In the genomic region with DNA sequence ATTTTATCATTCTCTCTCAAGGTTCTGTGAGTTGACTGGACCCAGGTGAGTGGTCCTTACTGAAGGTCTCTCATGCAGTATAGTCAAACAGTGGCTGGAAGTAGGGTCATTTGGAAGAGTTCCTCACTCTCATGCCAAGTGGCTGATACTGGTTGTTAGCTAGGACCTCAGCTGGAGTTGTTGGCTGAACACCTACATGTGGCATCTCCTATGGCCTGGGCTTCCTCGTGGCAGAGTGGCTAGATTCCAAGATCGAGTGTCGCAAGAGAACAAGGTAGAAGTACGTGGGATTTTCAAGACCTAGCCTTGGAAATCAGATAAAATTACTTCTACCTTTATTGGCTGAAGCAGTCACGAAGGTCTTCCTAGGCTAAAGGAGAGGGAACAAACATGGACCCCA, we compare ENCODE assay signal across 20 cellular contexts. TPM values are rescaled to one million over a fixed set of nuclear protein-coding genes. Genes with fewer than 3 reads are reported as not detected.
DNase-seq lines count a peak whose midpoint lies in the region; ATAC-seq and TF ChIP-seq lines count a peak whose summit lies in the region.
"Had no signal": no experiment of that assay in that cellular context is flagged by ENCODE, and none has a peak within 500 bp of the region (broad histone marks: within the 10 kb centered on the region; RNA-seq: fewer than 3 reads in every experiment).

No MANE protein-coding gene starts in this region.

- no peak overlapping the region for H3K27ac ChIP-seq in CD4-positive, alpha-beta T cell (ENCODE audit: low read depth, low read length)
- peak overlapping the region in 44 of 59 donors; percentile 4 to 100 (median 98) for H3K27ac ChIP-seq in dorsolateral prefrontal cortex
- H3K27ac ChIP-seq: GM23248, HL-60, KMS-11, Peyer's patch had no signal

- no peaks in the 10 kb centered on the region for H3K9me3 ChIP-seq in CD4-positive, alpha-beta T cell (ENCODE audit: control insufficient read depth, low read length)
- H3K9me3 ChIP-seq: HAP-1, Peyer's patch had no signal

- H3K4me3 Mint-ChIP-seq in activated CD8-positive, alpha-beta memory T cell treated with anti-CD3 and anti-CD28 coated beads, Interleukin-2, amount 10 ng/mL, durations not matched to agents 7 days and 5 days: no peak overlapping the region
- H3K4me3 Mint-ChIP-seq in CD4-positive, alpha-beta T cell: no peak overlapping the region
- no peak overlapping the region for H3K4me3 Mint-ChIP-seq in naive thymus-derived CD8-positive, alpha-beta T cell
- H3K4me3 Mint-ChIP-seq in natural killer cell treated with Interleukin-12 subunit alpha and Interleukin-12 subunit beta and Interleukin-15 and Interleukin-18, amount 100 ng/mL, for 72 hours: no peak overlapping the region

- TF ChIP-seq CTCF in CD4-positive, alpha-beta T cell (IDR thresholded peaks at IDR 0.05): no peak
- no peak for TF ChIP-seq CTCF in dorsolateral prefrontal cortex (IDR thresholded peaks at IDR 0.05 in 54 of 56, conservative IDR thresholded peaks at IDR 0.05 in 2 of 56; ENCODE audit: low read depth in 1 of 56, partially characterized antibody in 56 of 56)

- POLR2A ChIA-PET in CD4-positive, alpha-beta T cell (lab: Charles Lee): no interaction called here
- POLR2A ChIA-PET in naive thymus-derived CD8-positive, alpha-beta T cell (lab: Charles Lee): no interaction called here

- H3K36me3 Mint-ChIP-seq in activated CD8-positive, alpha-beta memory T cell treated with anti-CD3 and anti-CD28 coated beads, Interleukin-2, amount 10 ng/mL, durations not matched to agents 7 days and 5 days: peaks cover 19% of the 10 kb centered on the region
- H3K36me3 Mint-ChIP-seq in CD4-positive, alpha-beta T cell (ENCODE audit: low read depth): peaks cover 42% of the 10 kb centered on the region
- peaks cover 0 to 43% (median 14%) of the 10 kb centered on the region in 3 donors for H3K36me3 Mint-ChIP-seq in naive thymus-derived CD8-positive, alpha-beta T cell
- H3K36me3 Mint-ChIP-seq in natural killer cell treated with Interleukin-12 subunit alpha and Interleukin-12 subunit beta and Interleukin-15 and Interleukin-18, amount 100 ng/mL, for 72 hours: no peaks in the 10 kb centered on the region

- intact Hi-C loops in CD4-positive, alpha-beta T cell (cut with DNase I, micrococcal nuclease): loop anchor here (10.0 kb wide), 2 partner anchors 104 to 246 kb away; partner anchors contain the start of genes ALAD (in 1 of the 2) and ZFP37 (in 1 of the 2)
- intact Hi-C loops in dorsolateral prefrontal cortex (cut with DNase I): loop anchor here in 1 of 2 donors (10.0 kb wide), 1 partner anchor 116 kb away; the partner anchor contains the start of genes CDC26 and PRPF4

- peak; percentile 7 for DNase-seq in activated CD8-positive, alpha-beta memory T cell treated with anti-CD3 and anti-CD28 coated beads, Interleukin-2, amount 50 U/mL, for 48 hours
- DNase-seq in activated CD8-positive, alpha-beta memory T cell treated with anti-CD3 and anti-CD28 coated beads, Interleukin-2, amount 10 ng/mL, durations not matched to agents 7 days and 5 days: no peak
- no peak for DNase-seq in CD4-positive, alpha-beta T cell
- DNase-seq in dorsolateral prefrontal cortex: no peak
- no peak for DNase-seq in naive thymus-derived CD8-positive, alpha-beta T cell
- no peak for DNase-seq in natural killer cell treated with Interleukin-12 subunit alpha and Interleukin-12 subunit beta and Interleukin-15 and Interleukin-18, amount 100 ng/mL, for 72 hours (ENCODE audit: low spot score)
- no peak for DNase-seq in stimulated activated naive CD8-positive, alpha-beta T cell treated with anti-CD3 and anti-CD28 coated beads, Interleukin-15, Interleukin-2, amounts not matched to agents 100 U/mL and 50 U/mL, for 24 hours
- DNase-seq in stimulated activated CD4-positive, alpha-beta T cell treated with anti-CD3 and anti-CD28 coated beads, Interleukin-2, amount 100 ng/mL, for 48 hours: no peak
- DNase-seq: AML-193, C1 segment of cervical spinal cord, GM23248, NCI-H1105 treated with DMSO at 0.1 percent for 48 hours, NCI-H2081, NCI-H2171 treated with DMSO at 0.1 percent for 48 hours, NCI-H524 treated with DMSO at 0.1 percent for 48 hours, NCI-H82, Peyer's patch had no signal

- no peak overlapping the region for H3K27ac Mint-ChIP-seq in activated CD8-positive, alpha-beta memory T cell treated with anti-CD3 and anti-CD28 coated beads, Interleukin-2, amount 10 ng/mL, durations not matched to agents 7 days and 5 days
- H3K27ac Mint-ChIP-seq in CD4-positive, alpha-beta T cell: peak overlapping the region; percentile 22
- peak overlapping the region in 6 of 10 donors; percentile 9 to 85 (median 32) for H3K27ac Mint-ChIP-seq in naive thymus-derived CD8-positive, alpha-beta T cell
- no peak overlapping the region for H3K27ac Mint-ChIP-seq in natural killer cell treated with Interleukin-12 subunit alpha and Interleukin-12 subunit beta and Interleukin-15 and Interleukin-18, amount 100 ng/mL, for 72 hours

- no peaks in the 10 kb centered on the region for H3K27me3 ChIP-seq in CD4-positive, alpha-beta T cell (ENCODE audit: control insufficient read depth, insufficient read depth, low read length)
- H3K27me3 ChIP-seq in dorsolateral prefrontal cortex: no peaks in the 10 kb centered on the region
- H3K27me3 ChIP-seq: Peyer's patch had no signal

- peaks cover 23% of the 10 kb centered on the region for H3K4me1 Mint-ChIP-seq in activated CD8-positive, alpha-beta memory T cell treated with anti-CD3 and anti-CD28 coated beads, Interleukin-2, amount 10 ng/mL, durations not matched to agents 7 days and 5 days
- peaks cover 40% of the 10 kb centered on the region for H3K4me1 Mint-ChIP-seq in CD4-positive, alpha-beta T cell (ENCODE audit: low read depth)
- H3K4me1 Mint-ChIP-seq in naive thymus-derived CD8-positive, alpha-beta T cell: peaks cover 6 to 26% (median 19%) of the 10 kb centered on the region in 4 donors
- peaks cover 11 to 20% of the 10 kb centered on the region in 2 donors for H3K4me1 Mint-ChIP-seq in natural killer cell treated with Interleukin-12 subunit alpha and Interleukin-12 subunit beta and Interleukin-15 and Interleukin-18, amount 100 ng/mL, for 72 hours (ENCODE audit: low read depth in 2 of 2)

- CTCF ChIA-PET in activated CD8-positive, alpha-beta memory T cell treated with anti-CD3 and anti-CD28 coated beads, Interleukin-2, amount 10 ng/mL, durations not matched to agents 7 days and 5 days (lab: Charles Lee): no interaction called here
- CTCF ChIA-PET in CD4-positive, alpha-beta T cell (lab: Charles Lee): no interaction called here

- no peak for ATAC-seq in activated CD8-positive, alpha-beta memory T cell treated with anti-CD3 and anti-CD28 coated beads, Interleukin-2, amount 10 ng/mL, durations not matched to agents 7 days and 5 days
- ATAC-seq in CD4-positive, alpha-beta T cell (ENCODE audit: poor library complexity): no peak
- no peak for ATAC-seq in naive thymus-derived CD8-positive, alpha-beta T cell
- no peak for ATAC-seq in natural killer cell treated with Interleukin-12 subunit alpha and Interleukin-12 subunit beta and Interleukin-15 and Interleukin-18, amount 100 ng/mL, for 72 hours
- no peak for ATAC-seq in stimulated activated naive CD8-positive, alpha-beta T cell treated with anti-CD3 and anti-CD28 coated beads, Interleukin-15, Interleukin-2, amounts not matched to agents 100 U/mL and 50 U/mL, for 24 hours

- no peaks in the 10 kb centered on the region for H3K9me3 Mint-ChIP-seq in activated CD8-positive, alpha-beta memory T cell treated with anti-CD3 and anti-CD28 coated beads, Interleukin-2, amount 10 ng/mL, durations not matched to agents 7 days and 5 days (ENCODE audit: low read depth)
- H3K9me3 Mint-ChIP-seq in CD4-positive, alpha-beta T cell: no peaks in the 10 kb centered on the region
- H3K9me3 Mint-ChIP-seq in naive thymus-derived CD8-positive, alpha-beta T cell: no peaks in the 10 kb centered on the region
- no peaks in the 10 kb centered on the region for H3K9me3 Mint-ChIP-seq in natural killer cell treated with Interleukin-12 subunit alpha and Interleukin-12 subunit beta and Interleukin-15 and Interleukin-18, amount 100 ng/mL, for 72 hours

- peak overlapping the region in 15 of 59 donors; percentile 2 to 99 (median 38) for H3K4me3 ChIP-seq in dorsolateral prefrontal cortex
- H3K4me3 ChIP-seq: GM23248, HAP-1, Peyer's patch had no signal

- H3K27me3 Mint-ChIP-seq in activated CD8-positive, alpha-beta memory T cell treated with anti-CD3 and anti-CD28 coated beads, Interleukin-2, amount 10 ng/mL, durations not matched to agents 7 days and 5 days: no peaks in the 10 kb centered on the region
- no peaks in the 10 kb centered on the region for H3K27me3 Mint-ChIP-seq in CD4-positive, alpha-beta T cell
- no peaks in the 10 kb centered on the region for H3K27me3 Mint-ChIP-seq in naive thymus-derived CD8-positive, alpha-beta T cell
- H3K27me3 Mint-ChIP-seq in natural killer cell treated with Interleukin-12 subunit alpha and Interleukin-12 subunit beta and Interleukin-15 and Interleukin-18, amount 100 ng/mL, for 72 hours: no peaks in the 10 kb centered on the region

RNA-seq across cellular contexts. Expression of gene SLC31A2, which starts 7.6 kb away (rescaled TPM):
- 1 to 10 TPM; 2.9 to 4.2 TPM for total RNA-seq in activated CD8-positive, alpha-beta memory T cell treated with anti-CD3 and anti-CD28 coated beads, Interleukin-2, amount 10 ng/mL, durations not matched to agents 7 days and 5 days
- total RNA-seq in CD4-positive, alpha-beta T cell: 1 to 10 TPM; 4.8 to 5.4 TPM
- 100 to 1,000 TPM in 7 of 120 experiments, 10 to 100 TPM in 113; 10.6 to 211 (median 43.4) TPM for total RNA-seq in dorsolateral prefrontal cortex
- 1 to 10 TPM; 3.9 to 4.8 TPM for total RNA-seq in naive thymus-derived CD8-positive, alpha-beta T cell
- polyA plus RNA-seq in naive thymus-derived CD8-positive, alpha-beta T cell: 1 to 10 TPM; 2.1 to 3.5 (median 3.0) TPM
- total RNA-seq in natural killer cell treated with Interleukin-12 subunit alpha and Interleukin-12 subunit beta and Interleukin-15 and Interleukin-18, amount 100 ng/mL, for 72 hours: 1 to 10 TPM; 4.3 to 4.8 TPM

Comparison
In these comparisons a context has a peak if more than half of its experiments do, and no peak if none do; other contexts are left out.
1. H3K27ac Mint-ChIP-seq: peak in CD4-positive, alpha-beta T cell (single experiment) and naive thymus-derived CD8-positive, alpha-beta T cell (6 of 10); none in activated CD8-positive, alpha-beta memory T cell treated with anti-CD3 and anti-CD28 coated beads, Interleukin-2, amount 10 ng/mL, durations not matched to agents 7 days and 5 days (single experiment) and natural killer cell treated with Interleukin-12 subunit alpha and Interleukin-12 subunit beta and Interleukin-15 and Interleukin-18, amount 100 ng/mL, for 72 hours (0 of 2).